1 cellular context compared by ENCODE assay signal in genomic region chr17:41632482-41633105, GRCh38.
TF ChIP-seq lines count a peak whose summit lies in the region.

No MANE protein-coding gene starts in this region.

TF ChIP-seq in A549, 52 proteins besides CTCF, POLR2A, EP300 and RAD21 (continued from another document):
- TF ChIP-seq ELK1 (IDR thresholded peaks at IDR 0.05; ENCODE audit: low read depth, low read length) (no peak), KDM5A (IDR thresholded peaks at IDR 0.05) (no peak), RCOR1 (IDR thresholded peaks at IDR 0.05; ENCODE audit: low read depth, low read length) (no peak), HES2 (IDR thresholded peaks at IDR 0.05) (no peak), RFX5 (IDR thresholded peaks at IDR 0.05) (no peak), CBX2 (IDR thresholded peaks at IDR 0.05; ENCODE audit: borderline replicate concordance, low read depth) (no peak), MAZ (IDR thresholded peaks at IDR 0.05; ENCODE audit: borderline replicate concordance, low read depth, low read length) (no peak), CHD2 (IDR thresholded peaks at IDR 0.05; ENCODE audit: low read length, partially characterized antibody) (no peak), HOXA7 (CRISPR knock-in tag; IDR thresholded peaks at IDR 0.05) (no peak)
